Comparison of ENCODE assay signal across 12 cellular contexts in genomic region chr15:35019401-35020327, GRCh38. TPM values are rescaled to one million over a fixed set of nuclear protein-coding genes. Genes with fewer than 3 reads are reported as not detected.
A peak's percentile ranks its signal among the peaks of the same experiment; 100 is the strongest.
DNase-seq lines count a peak whose midpoint lies in the region; ATAC-seq, FAIRE-seq and TF ChIP-seq lines count a peak whose summit lies in the region.
"Had no signal": no experiment of that assay in that cellular context is flagged by ENCODE, and none has a peak within 500 bp of the region (broad histone marks: within the 10 kb centered on the region; RNA-seq: fewer than 3 reads in every experiment).

No MANE protein-coding gene starts in this region.

- H3K9ac ChIP-seq in trophoblast cell (ENCODE audit: low read length), result no peak overlapping the region

- DNase-seq in H54 (ENCODE audit: insufficient read length, low spot score) (no peak), RPMI7951 (ENCODE audit: low read depth) (peak; percentile 45), fibroblast of mammary gland (ENCODE audit: low read depth) (peak; percentile 40), trophoblast cell (peak; percentile 1 to 22)
- DNase-seq: left cardiac atrium; NCI-H748 treated with DMSO at 0.1 percent for 48 hours; occipital lobe; stimulated activated CD4-positive, alpha-beta T cell treated with anti-CD3 and anti-CD28 coated beads, Interleukin-4, amount 100 ng/mL, for 4 hours had no signal

- H3K4me1 ChIP-seq in trophoblast cell (ENCODE audit: control insufficient read depth in 1 of 2, insufficient read depth in 2 of 2, low read length in 2 of 2), result no peaks in the 10 kb centered on the region

- no peak for TF ChIP-seq CTCF in fibroblast of mammary gland (conservative IDR thresholded peaks at IDR 0.05; ENCODE audit: control insufficient read depth, insufficient read depth, low read depth, low read length)

- WGBS in trophoblast cell (ENCODE audit: extremely low coverage, insufficient coverage, insufficient read length), result no CpG with 5 or more reads among the region's 6 CpGs

- no peak overlapping the region for H3K4ac ChIP-seq in trophoblast cell (ENCODE audit: low read depth, low read length)

- H3K4me2 ChIP-seq in trophoblast cell (ENCODE audit: low read length), result no peak overlapping the region

- no peak overlapping the region for H2BK12ac ChIP-seq in trophoblast cell (ENCODE audit: low read length)

- no peak overlapping the region for H2BK5ac ChIP-seq in trophoblast cell (ENCODE audit: low read depth, low read length, poor library complexity)

- H4K91ac ChIP-seq in trophoblast cell (ENCODE audit: low read depth, low read length), result no peak overlapping the region

- no peak overlapping the region for H3K4me3 ChIP-seq in fibroblast of mammary gland (ENCODE audit: control insufficient read depth, low read depth, low read length)
- H3K4me3 ChIP-seq in trophoblast cell (ENCODE audit: low read depth, low read length), result no peak overlapping the region

- H4K12ac ChIP-seq in trophoblast cell (ENCODE audit: low read depth, low read length), result no peak overlapping the region

- H3K27ac ChIP-seq in trophoblast cell (ENCODE audit: low read depth, low read length), result no peak overlapping the region

- no peak overlapping the region for H3K14ac ChIP-seq in trophoblast cell (ENCODE audit: low read length)

- no peak overlapping the region for H3K18ac ChIP-seq in trophoblast cell (ENCODE audit: low read length)

- no peaks in the 10 kb centered on the region for H3K36me3 ChIP-seq in trophoblast cell (ENCODE audit: control insufficient read depth in 1 of 2, insufficient read depth in 2 of 2, low read length in 2 of 2)

- FAIRE-seq in H54 (lab: Jason Lieb, UNC), result peak; percentile 60
- FAIRE-seq: endothelial cell of umbilical vein had no signal

- H3K27me3 ChIP-seq in trophoblast cell (ENCODE audit: insufficient read depth, low read length), result peaks cover 2% of the 10 kb centered on the region

- H3K23ac ChIP-seq in trophoblast cell (ENCODE audit: low read length), result no peak overlapping the region

- no peaks in the 10 kb centered on the region for H3K79me2 ChIP-seq in trophoblast cell (ENCODE audit: control insufficient read depth, insufficient read depth, low read length, poor library complexity)

- ATAC-seq in HG03097 (IDR thresholded peaks at IDR 0.05; ENCODE audit: low FRiP score, unreplicated experiment) (no peak), GM18907 (IDR thresholded peaks at IDR 0.05; ENCODE audit: unreplicated experiment) (no peak), GM21737 (IDR thresholded peaks at IDR 0.05; ENCODE audit: unreplicated experiment) (no peak)

- H3K9me3 ChIP-seq in trophoblast cell (ENCODE audit: insufficient read depth, low read depth, low read length), result no peaks in the 10 kb centered on the region

- no peak overlapping the region for H2BK120ac ChIP-seq in trophoblast cell (ENCODE audit: insufficient read depth, low read length, poor library complexity)

- H2AK5ac ChIP-seq in trophoblast cell (ENCODE audit: low read length), result no peak overlapping the region

- no peak for TF ChIP-seq POLR2A in H54 (IDR thresholded peaks at IDR 0.05; ENCODE audit: low read depth, low read length)

- H3K79me1 ChIP-seq in trophoblast cell (ENCODE audit: low read length), result no peaks in the 10 kb centered on the region

- peak overlapping the region; percentile 96 for H2AFZ ChIP-seq in trophoblast cell (ENCODE audit: insufficient read depth, low read length, poor library complexity)

- H4K8ac ChIP-seq in trophoblast cell (ENCODE audit: low read depth, low read length), result no peak overlapping the region

RNA-seq across cellular contexts. Expression of gene ZNF770, which starts 31.6 kb away (rescaled TPM):
- 23.4 and 24.4 TPM in 2 replicates for total RNA-seq in RPMI7951 (2014; rRNA removed; shearing (Covaris generic))
- polyA plus RNA-seq in trophoblast cell (2013), result 17.7 and 19.3 TPM in 2 replicates

RNA-seq across cellular contexts. Expression of gene AQR, which starts 50.1 kb away (rescaled TPM):
- 31.6 and 45.1 TPM in 2 replicates for total RNA-seq in RPMI7951 (2014; rRNA removed; shearing (Covaris generic))
- 21.1 and 23.1 TPM in 2 replicates for polyA plus RNA-seq in trophoblast cell (2013)
